Comparison of ENCODE assay signal across 4 cellular contexts in genomic region chr7:154827007-154827406, GRCh38.
"Had no signal": no experiment of that assay in that cellular context is flagged by ENCODE, and none has a peak within 500 bp of the region (broad histone marks: within the 10 kb centered on the region; RNA-seq: fewer than 3 reads in every experiment).

No MANE protein-coding gene starts in this region.

- H3K4me3 ChIP-seq: GM23338 had no signal

- H3K4me2 ChIP-seq: GM23338 had no signal

- H2AFZ ChIP-seq: GM23338 had no signal

- ATAC-seq: GM23338 had no signal

- DNase-seq: H9, HCEC 1CT, IMR-90 had no signal
